In the genomic region with DNA sequence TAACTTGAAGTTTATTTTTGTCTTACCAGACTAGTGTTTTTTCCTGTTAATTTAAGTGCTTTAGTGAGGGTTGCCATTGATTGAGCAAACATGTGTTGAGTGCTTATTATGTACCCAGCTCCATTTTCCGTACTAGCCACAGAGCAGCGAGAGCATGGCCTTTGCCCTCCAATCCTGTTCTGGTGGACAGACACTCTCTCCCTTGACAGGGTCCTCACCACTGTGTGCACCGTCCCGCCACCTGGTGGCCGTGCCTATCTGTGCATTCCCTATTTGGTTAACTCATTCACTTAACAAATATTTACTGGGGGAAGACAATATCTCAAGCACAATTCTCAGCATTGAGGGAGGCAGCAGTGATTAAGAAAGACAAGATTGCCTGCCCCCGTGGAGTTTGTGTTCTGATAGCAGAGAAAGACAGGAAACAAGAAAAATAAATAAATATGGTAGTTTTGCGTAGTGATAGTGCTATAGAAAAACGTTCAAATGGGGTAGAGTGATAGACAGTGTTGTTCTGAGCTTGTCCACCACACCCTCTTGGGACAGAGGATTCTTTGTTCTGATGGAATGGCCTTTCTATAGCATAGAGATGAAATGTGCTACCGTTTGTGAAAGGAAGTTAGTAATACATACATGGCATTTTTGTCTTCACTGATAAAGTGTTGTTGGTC, we compare ENCODE assay signal across 8 cellular contexts. TPM values are rescaled to one million over a fixed set of nuclear protein-coding genes. Genes with fewer than 3 reads are reported as not detected.
DNase-seq lines count a peak whose midpoint lies in the region; ATAC-seq and TF ChIP-seq lines count a peak whose summit lies in the region.

No MANE protein-coding gene starts in this region.

- H3K36me3 ChIP-seq in endodermal cell (ENCODE audit: control insufficient read depth, insufficient read depth, low read length) = no peaks in the 10 kb centered on the region
- no peaks in the 10 kb centered on the region for H3K36me3 ChIP-seq in upper lobe of left lung

- H3K4me1 Mint-ChIP-seq in endodermal cell (peaks cover 44% of the 10 kb centered on the region), naive B cell (no peaks in the 10 kb centered on the region)

- TF ChIP-seq EP300 in upper lobe of left lung (IDR thresholded peaks at IDR 0.05) = no peak

- 46 to 51% methylated on average over 6 to 9 of the region's 9 CpGs for WGBS in endodermal cell (ENCODE audit: insufficient coverage in 1 of 2, insufficient read length in 1 of 2), 2 experiments
- 27 to 34% methylated on average over 9 of the region's 9 CpGs for WGBS in upper lobe of left lung, 2 donors

- H3K27me3 ChIP-seq in endodermal cell (ENCODE audit: control insufficient read depth, insufficient read depth, low read length, poor library complexity, severe bottlenecking) = no peaks in the 10 kb centered on the region
- H3K27me3 ChIP-seq in upper lobe of left lung = no peaks in the 10 kb centered on the region

- DNase-seq in CMK (ENCODE audit: low read depth) = peak; percentile 14
- no peak for DNase-seq in LNCaP clone FGC (ENCODE audit: low read depth)
- peak; percentile 52 for DNase-seq in activated CD4-positive, CD25-positive, alpha-beta regulatory T cell treated with anti-CD3 and anti-CD28 coated beads, Interleukin-2, amount 50 U/mL, for 72 hours
- DNase-seq in endodermal cell = peak; percentile 91
- DNase-seq in naive B cell = peak; percentile 0
- DNase-seq in upper lobe of left lung = peak; percentile 44 to 47
- no peak for DNase-seq in COR-L47 (lab: John Stamatoyannopoulos, UW)

- H3K27ac ChIP-seq in endodermal cell (ENCODE audit: low read depth, low read length) (no peak overlapping the region), upper lobe of left lung (no peak overlapping the region)

- no peak for TF ChIP-seq POLR2A in upper lobe of left lung (IDR thresholded peaks at IDR 0.05)

- H3K9ac ChIP-seq in endodermal cell (ENCODE audit: extremely low read depth, low read length, poor library complexity, severe bottlenecking) = no peak overlapping the region

- H3K27me3 Mint-ChIP-seq in endodermal cell (ENCODE audit: insufficient read depth) (peaks cover 3% of the 10 kb centered on the region), naive B cell (peaks cover 6 to 21% (median 13%) of the 10 kb centered on the region in 3 donors)

- ATAC-seq in GM19455 (IDR thresholded peaks at IDR 0.05; ENCODE audit: unreplicated experiment) = peak; percentile 79
- no peak for ATAC-seq in naive B cell (ENCODE audit: low read depth in 2 of 2)
- ATAC-seq in upper lobe of left lung (ENCODE audit: low FRiP score in 2 of 2) = peak in 1 of 2 donors; percentile 57

- no peak overlapping the region for H3K4me3 ChIP-seq in LNCaP clone FGC (ENCODE audit: low read depth, low read length)
- peak overlapping the region; percentile 5 for H3K4me3 ChIP-seq in endodermal cell (ENCODE audit: low read length)
- no peak overlapping the region for H3K4me3 ChIP-seq in upper lobe of left lung

- TF ChIP-seq CTCF in LNCaP clone FGC (IDR thresholded peaks at IDR 0.05; ENCODE audit: control insufficient read depth, extremely low read depth, insufficient read depth) (peak; percentile 83), endodermal cell (conservative IDR thresholded peaks at IDR 0.05) (peak; percentile 96), upper lobe of left lung (IDR thresholded peaks at IDR 0.05) (peak; percentile 46 to 70 (median 62))

- no peaks in the 10 kb centered on the region for H3K9me3 ChIP-seq in endodermal cell (ENCODE audit: control insufficient read depth, low read length)
- H3K9me3 ChIP-seq in upper lobe of left lung = no peaks in the 10 kb centered on the region

- H3K36me3 Mint-ChIP-seq in endodermal cell (ENCODE audit: low read depth) = no peaks in the 10 kb centered on the region
- H3K36me3 Mint-ChIP-seq in naive B cell = no peaks in the 10 kb centered on the region

- no peak overlapping the region for H3K27ac Mint-ChIP-seq in endodermal cell
- H3K27ac Mint-ChIP-seq in naive B cell = no peak overlapping the region

- H3K4me1 ChIP-seq in endodermal cell (ENCODE audit: control insufficient read depth, insufficient read depth, low read length) = peaks cover 15% of the 10 kb centered on the region
- no peaks in the 10 kb centered on the region for H3K4me1 ChIP-seq in upper lobe of left lung

- no peaks in the 10 kb centered on the region for H3K9me3 Mint-ChIP-seq in endodermal cell
- H3K9me3 Mint-ChIP-seq in naive B cell = no peaks in the 10 kb centered on the region

- H3K4me3 Mint-ChIP-seq in endodermal cell = no peak overlapping the region
- H3K4me3 Mint-ChIP-seq in naive B cell = peak overlapping the region in 1 of 8 donors; percentile 0

RNA-seq across cellular contexts. Expression of a gene that starts 13.0 kb away (rescaled TPM):
- total RNA-seq in endodermal cell (1 to 10 TPM in 1 of 2 donors, under 1 TPM in 1; 0.86 to 1.8 TPM), upper lobe of left lung (10 to 100 TPM; 11.3 to 39.8 (median 19.9) TPM)
- polyA plus RNA-seq in endodermal cell (2013, experiment 1 of 2) = 7.7 TPM
- polyA plus RNA-seq in endodermal cell (2013, experiment 2 of 2) = 12.1 TPM
- under 1 TPM in 5 of 6 donors, not detected in 1; 0.04 to 0.29 (median 0.19) TPM for polyA plus RNA-seq in naive B cell (ENCODE audit: low read depth in 6 of 6)

Comparison
In these comparisons a context has a peak if more than half of its experiments do, and no peak if none do; other contexts are left out.
1. DNase-seq: peak in CMK (single experiment), activated CD4-positive, CD25-positive, alpha-beta regulatory T cell treated with anti-CD3 and anti-CD28 coated beads, Interleukin-2, amount 50 U/mL, for 72 hours (single experiment), endodermal cell (single experiment), naive B cell (single experiment) and upper lobe of left lung (2 of 2); none in LNCaP clone FGC (single experiment) and COR-L47 (single experiment).
2. RNA of a gene that starts 13.0 kb away (total RNA-seq): 11.3 to 39.8 TPM in upper lobe of left lung; 0.86 to 1.8 TPM in endodermal cell; every median in the first group is over 4 times any median in the second.
3. Peak in every context shown above with its lines, with median percentiles within 50 percentile points of each other: CTCF ChIP-seq.